ENCODE assay signal across 8 cellular contexts in the genomic region with DNA sequence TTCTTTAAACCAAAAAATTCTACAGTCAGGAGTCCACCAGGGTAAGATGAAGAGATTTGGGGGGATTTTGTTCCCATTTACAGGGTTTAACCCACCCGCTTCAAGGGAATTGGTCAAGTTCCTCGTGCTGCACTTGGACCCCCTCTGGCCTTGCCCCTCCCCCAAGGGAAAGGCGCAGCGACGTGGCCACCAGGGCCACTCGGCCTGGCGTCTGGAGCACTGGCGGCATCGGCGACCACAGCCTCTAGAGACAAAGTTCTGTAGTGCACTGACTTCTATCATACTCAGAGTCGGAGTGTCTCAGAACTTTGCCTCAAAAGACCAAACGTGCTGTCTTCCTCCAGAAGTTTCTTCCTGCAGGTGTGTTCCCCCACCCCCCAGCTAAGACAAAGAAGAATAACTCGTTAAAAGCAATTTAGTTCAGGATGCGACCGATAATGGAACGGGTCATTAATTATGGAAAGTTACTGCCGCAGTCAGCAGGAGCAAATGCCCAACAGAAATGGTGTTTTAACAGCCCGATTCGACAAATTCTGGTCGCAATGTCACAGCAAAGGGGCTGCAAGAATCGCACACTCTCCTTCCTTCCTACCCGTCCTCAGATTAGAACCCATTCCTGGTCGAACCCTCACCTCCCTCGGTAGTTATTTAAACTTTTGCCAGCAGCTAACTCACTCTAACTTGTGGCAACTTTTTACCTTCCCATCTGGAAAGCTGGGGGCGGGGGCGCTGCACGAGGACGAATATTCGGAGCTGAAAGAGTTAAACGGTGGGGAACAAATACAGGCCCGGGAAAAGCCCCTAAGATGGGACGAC.
DNase-seq lines count a peak whose midpoint lies in the region; ATAC-seq and TF ChIP-seq lines count a peak whose summit lies in the region.

No MANE protein-coding gene starts in this region.

- H3K4me1 ChIP-seq in GM23338 (ENCODE audit: insufficient read depth): peaks cover 42% of the 10 kb centered on the region
- no peaks in the 10 kb centered on the region for H3K4me1 ChIP-seq in testis

- peaks cover 12% of the 10 kb centered on the region for H3K27me3 ChIP-seq in BJ (ENCODE audit: control insufficient read depth, insufficient read depth, low read length)
- no peaks in the 10 kb centered on the region for H3K27me3 ChIP-seq in GM23338 (ENCODE audit: insufficient read depth)
- no peaks in the 10 kb centered on the region for H3K27me3 ChIP-seq in testis

- 0 out of 2 replicates have a peak, but pooled peaks cover 8% of the 10 kb centered on the region for H4K20me1 ChIP-seq in GM23338 (replicated peaks; ENCODE audit: insufficient read depth)

- H3K27ac ChIP-seq in GM23338 (ENCODE audit: low read depth) (peak overlapping the region; percentile 95), testis (no peak overlapping the region)

- peaks cover 12% of the 10 kb centered on the region for H3K9me3 Mint-ChIP-seq in GM23338
- H3K9me3 Mint-ChIP-seq in activated T-helper 1 cell treated with anti-CD3 and anti-CD28 coated beads, Interleukin-12 subunit alpha, Interleukin-12 subunit beta, Interleukin-2, Interleukin-4 antibody, amounts not matched to agents 30 ng/mL and 10 ng/mL and 1 ng/mL, durations not matched to agents 14 hours and 24 hours and 36 hours: peaks cover 2% of the 10 kb centered on the region

- intact Hi-C loops in activated T-helper 1 cell treated with anti-CD3 and anti-CD28 coated beads, Interleukin-12 subunit alpha, Interleukin-12 subunit beta, Interleukin-2, Interleukin-4 antibody, amounts not matched to agents 30 ng/mL and 10 ng/mL and 1 ng/mL, durations not matched to agents 14 hours and 24 hours and 36 hours (cut with micrococcal nuclease): loop anchor here (2.0 to 10.0 kb wide), 4 partner anchors 202 to 915 kb away; partner anchors contain the start of genes CYCS, NFE2L3 and SKAP2
- intact Hi-C loops in testis (cut with DNase I; ENCODE audit: low total_unique reads): no loop called here
- intact Hi-C loops in sciatic nerve (cut with DNase I): no loop called here

- no peaks in the 10 kb centered on the region for H3K9me3 ChIP-seq in testis

- peaks cover 21% of the 10 kb centered on the region for H3K36me3 Mint-ChIP-seq in GM23338 (ENCODE audit: low read depth)
- peaks cover 3% of the 10 kb centered on the region for H3K36me3 Mint-ChIP-seq in activated T-helper 1 cell treated with anti-CD3 and anti-CD28 coated beads, Interleukin-12 subunit alpha, Interleukin-12 subunit beta, Interleukin-2, Interleukin-4 antibody, amounts not matched to agents 30 ng/mL and 10 ng/mL and 1 ng/mL, durations not matched to agents 14 hours and 24 hours and 36 hours (ENCODE audit: low read depth)

- H3K4me3 Mint-ChIP-seq in GM23338: peak overlapping the region; percentile 88
- peak overlapping the region; percentile 85 for H3K4me3 Mint-ChIP-seq in activated T-helper 1 cell treated with anti-CD3 and anti-CD28 coated beads, Interleukin-12 subunit alpha, Interleukin-12 subunit beta, Interleukin-2, Interleukin-4 antibody, amounts not matched to agents 30 ng/mL and 10 ng/mL and 1 ng/mL, durations not matched to agents 14 hours and 24 hours and 36 hours

- H3K27me3 Mint-ChIP-seq in GM23338 (ENCODE audit: insufficient read depth, low read depth, poor library complexity): peaks cover 15% of the 10 kb centered on the region
- H3K27me3 Mint-ChIP-seq in activated T-helper 1 cell treated with anti-CD3 and anti-CD28 coated beads, Interleukin-12 subunit alpha, Interleukin-12 subunit beta, Interleukin-2, Interleukin-4 antibody, amounts not matched to agents 30 ng/mL and 10 ng/mL and 1 ng/mL, durations not matched to agents 14 hours and 24 hours and 36 hours (ENCODE audit: insufficient read depth): peaks cover 3% of the 10 kb centered on the region

- no peaks in the 10 kb centered on the region for H3K36me3 ChIP-seq in BJ (ENCODE audit: control insufficient read depth, insufficient read depth, low read length)
- no peaks in the 10 kb centered on the region for H3K36me3 ChIP-seq in GM23338 (ENCODE audit: insufficient read depth)
- no peaks in the 10 kb centered on the region for H3K36me3 ChIP-seq in testis (ENCODE audit: low read depth, missing control alignments)

- TF ChIP-seq POLR2A in testis (IDR thresholded peaks at IDR 0.05): no peak

- CTCF ChIA-PET in BJ (lab: Yijun Ruan, JAX): interaction anchor here (0.7 kb wide), 1 partner anchor 57 kb away, joined by 3 read pairs; no protein-coding TSS in a partner anchor

- no peak overlapping the region for H2AFZ ChIP-seq in GM23338

- peaks cover 56% of the 10 kb centered on the region for H3K4me1 Mint-ChIP-seq in GM23338
- peaks cover 17% of the 10 kb centered on the region for H3K4me1 Mint-ChIP-seq in activated T-helper 1 cell treated with anti-CD3 and anti-CD28 coated beads, Interleukin-12 subunit alpha, Interleukin-12 subunit beta, Interleukin-2, Interleukin-4 antibody, amounts not matched to agents 30 ng/mL and 10 ng/mL and 1 ng/mL, durations not matched to agents 14 hours and 24 hours and 36 hours (ENCODE audit: low read depth)

- DNase-seq in BJ (ENCODE audit: low read depth) (no peak), GM23338 (ENCODE audit: low spot score) (peak; percentile 62), islet precursor cell (peak; percentile 82), testis (peak; percentile 31), sciatic nerve (ENCODE audit: low spot score) (no peak)
- no peak for DNase-seq in activated T-helper 1 cell treated with anti-CD3 and anti-CD28 coated beads, Interleukin-12 subunit alpha, Interleukin-12 subunit beta, Interleukin-2, Interleukin-4 antibody, amounts not matched to agents 30 ng/mL and 10 ng/mL and 1 ng/mL, durations not matched to agents 14 hours and 24 hours and 36 hours (ENCODE audit: low spot score)

- H3K4me3 ChIP-seq in BJ (ENCODE audit: low read depth, low read length): peak overlapping the region; percentile 61
- peak overlapping the region; percentile 82 for H3K4me3 ChIP-seq in GM23338
- peak overlapping the region; percentile 74 to 80 for H3K4me3 ChIP-seq in testis

- ATAC-seq in GM23338 (peak; percentile 18), GM19035 (IDR thresholded peaks at IDR 0.05; ENCODE audit: unreplicated experiment) (no peak), HG03565 (IDR thresholded peaks at IDR 0.05; ENCODE audit: unreplicated experiment) (no peak), sciatic nerve (no peak)

- POLR2A ChIA-PET in BJ (lab: Charles Lee): no interaction called here

- no peaks in the 10 kb centered on the region for H3K9me2 ChIP-seq in GM23338 (ENCODE audit: insufficient read depth)

- peaks cover 28% of the 10 kb centered on the region for H3K79me2 ChIP-seq in GM23338 (replicated peaks; ENCODE audit: insufficient read depth)

- 10 to 11% methylated on average over 31 to 32 of the region's 32 CpGs for WGBS in testis, 2 donors

- TF ChIP-seq CTCF in BJ (IDR thresholded peaks at IDR 0.05; ENCODE audit: insufficient read depth, low read depth, low read length) (no peak), GM23338 (conservative IDR thresholded peaks at IDR 0.05; ENCODE audit: low read depth in 2 of 2) (no peak), testis (IDR thresholded peaks at IDR 0.05) (peak in 1 of 3 experiments; percentile 17)

- H3K27ac Mint-ChIP-seq in GM23338: peak overlapping the region; percentile 98
- H3K27ac Mint-ChIP-seq in activated T-helper 1 cell treated with anti-CD3 and anti-CD28 coated beads, Interleukin-12 subunit alpha, Interleukin-12 subunit beta, Interleukin-2, Interleukin-4 antibody, amounts not matched to agents 30 ng/mL and 10 ng/mL and 1 ng/mL, durations not matched to agents 14 hours and 24 hours and 36 hours: peak overlapping the region; percentile 40

- peak overlapping the region; percentile 93 for H3K4me2 ChIP-seq in GM23338

- no peaks in the 10 kb centered on the region for H3F3A ChIP-seq in GM23338 (replicated peaks; ENCODE audit: low read depth)

TF ChIP-seq in GM23338, 12 proteins besides CTCF, POLR2A, EP300 and RAD21:
- TF ChIP-seq CREB1 (CRISPR knock-in tag; IDR thresholded peaks at IDR 0.05; ENCODE audit: low read depth) (0 out of 2 replicates have a peak, but pooled peaks have one; percentile 20), POLR2AphosphoS5 (IDR thresholded peaks at IDR 0.05; ENCODE audit: low read depth) (peak; percentile 28; the same call in 1 of the 2 replicates), JUNB (IDR thresholded peaks at IDR 0.05; ENCODE audit: unreplicated experiment) (no peak)

Comparison
In these comparisons a context has a peak if more than half of its experiments do, and no peak if none do; other contexts are left out.
1. DNase-seq: peak in GM23338 (single experiment), islet precursor cell (single experiment) and testis (single experiment); none in BJ (single experiment), activated T-helper 1 cell treated with anti-CD3 and anti-CD28 coated beads, Interleukin-12 subunit alpha, Interleukin-12 subunit beta, Interleukin-2, Interleukin-4 antibody, amounts not matched to agents 30 ng/mL and 10 ng/mL and 1 ng/mL, durations not matched to agents 14 hours and 24 hours and 36 hours (single experiment) and sciatic nerve (single experiment).
2. Peak in every context shown above with its lines, with median percentiles within 50 percentile points of each other: H3K4me3 ChIP-seq.